Comparison of ENCODE assay signal across 8 cellular contexts in the genomic region with DNA sequence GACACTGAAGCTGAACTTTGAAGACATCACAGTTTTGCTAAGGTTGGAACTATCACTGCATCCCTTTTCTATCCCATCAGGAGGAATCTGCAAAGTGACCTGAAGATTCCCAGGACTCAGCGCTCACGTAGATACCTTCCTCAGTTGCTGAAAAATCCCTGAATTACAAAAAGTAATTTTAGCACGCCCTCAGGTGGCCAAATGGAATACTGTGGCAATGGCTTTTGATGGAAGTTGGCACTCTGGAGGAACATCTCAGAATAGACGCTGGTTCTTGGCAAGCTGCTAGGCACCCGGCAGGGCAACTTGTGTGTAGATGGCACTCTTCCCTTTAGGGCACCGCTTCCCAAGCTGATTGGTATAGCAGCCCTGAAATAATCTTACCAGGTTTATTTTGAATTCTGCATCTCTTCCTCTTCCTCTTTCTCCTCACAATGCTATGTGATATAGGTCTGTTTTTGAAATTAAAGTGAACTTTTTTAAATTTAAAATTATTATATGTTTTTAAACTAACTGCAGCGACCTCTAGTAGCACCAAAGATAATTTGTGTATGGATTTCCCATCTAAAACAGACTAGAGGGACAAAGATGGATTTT. TPM values are rescaled to one million over a fixed set of nuclear protein-coding genes. Genes with fewer than 3 reads are reported as not detected.
DNase-seq lines count a peak whose midpoint lies in the region; ATAC-seq and TF ChIP-seq lines count a peak whose summit lies in the region.

No MANE protein-coding gene starts in this region.

- H3K4me1 Mint-ChIP-seq in activated naive CD4-positive, alpha-beta T cell treated with anti-CD3 and anti-CD28 coated beads for 36 hours (ENCODE audit: low read depth): peaks cover 4% of the 10 kb centered on the region
- H3K4me1 Mint-ChIP-seq in osteocyte (ENCODE audit: unreplicated experiment): no peaks in the 10 kb centered on the region

- CTCF ChIA-PET in activated naive CD4-positive, alpha-beta T cell treated with anti-CD3 and anti-CD28 coated beads for 36 hours (lab: Charles Lee): interaction anchor here (1.1 to 2.8 kb wide), 3 partner anchors 76 to 171 kb away, joined by 3 to 18 read pairs (median 4); no protein-coding TSS in a partner anchor

- H3K27me3 ChIP-seq in MM.1S (replicated peaks; ENCODE audit: insufficient read depth, low read length): no peaks in the 10 kb centered on the region

- no peaks in the 10 kb centered on the region for H3K9me2 ChIP-seq in MM.1S (replicated peaks; ENCODE audit: insufficient read depth, low read length)

- H3K27me3 Mint-ChIP-seq in activated naive CD4-positive, alpha-beta T cell treated with anti-CD3 and anti-CD28 coated beads for 36 hours (ENCODE audit: low read depth): peaks cover 8% of the 10 kb centered on the region
- H3K27me3 Mint-ChIP-seq in osteocyte (ENCODE audit: unreplicated experiment): peaks cover 23% of the 10 kb centered on the region

- no peaks in the 10 kb centered on the region for H3F3A ChIP-seq in MM.1S (ENCODE audit: insufficient read depth, low read length)

- H3K9me3 Mint-ChIP-seq in activated naive CD4-positive, alpha-beta T cell treated with anti-CD3 and anti-CD28 coated beads for 36 hours: no peaks in the 10 kb centered on the region
- H3K9me3 Mint-ChIP-seq in osteocyte (ENCODE audit: unreplicated experiment): no peaks in the 10 kb centered on the region

- peak overlapping the region; percentile 42; the same call in 1 of the 2 replicates for H2AFZ ChIP-seq in MM.1S (ENCODE audit: low read length)

- DNase-seq in activated naive CD4-positive, alpha-beta T cell treated with anti-CD3 and anti-CD28 coated beads for 36 hours: peak; percentile 64
- DNase-seq in activated naive CD4-positive, alpha-beta T cell treated with Interleukin-2 at 50 U/mL for 16 hours: no peak
- DNase-seq in MM.1S (no peak), fibroblast of the aortic adventitia (ENCODE audit: low read depth) (peak; percentile 37), osteocyte (ENCODE audit: extremely low spot score, unreplicated experiment) (no peak)
- DNase-seq in activated CD4-positive, alpha-beta T cell treated with anti-CD3 and anti-CD28 coated beads, Interleukin-2, amount 50 U/mL, for 1 hour: peak; percentile 4

- ATAC-seq in HG02884 (IDR thresholded peaks at IDR 0.05; ENCODE audit: unreplicated experiment): no peak
- no peak for ATAC-seq in HG03045 (IDR thresholded peaks at IDR 0.05; ENCODE audit: unreplicated experiment)

- peak; percentile 46 for TF ChIP-seq CTCF in MM.1S (IDR thresholded peaks at IDR 0.05; ENCODE audit: low read length)
- TF ChIP-seq CTCF in fibroblast of the aortic adventitia (IDR thresholded peaks at IDR 0.05; ENCODE audit: insufficient read depth, low read length): peak; percentile 63
- peak; percentile 66 for TF ChIP-seq CTCF in osteocyte (IDR thresholded peaks at IDR 0.05)

- H3K27ac Mint-ChIP-seq in activated naive CD4-positive, alpha-beta T cell treated with anti-CD3 and anti-CD28 coated beads for 36 hours: no peak overlapping the region
- H3K27ac Mint-ChIP-seq in osteocyte (ENCODE audit: unreplicated experiment): no peak overlapping the region

- peak overlapping the region; percentile 25 for H3K4me3 Mint-ChIP-seq in activated naive CD4-positive, alpha-beta T cell treated with anti-CD3 and anti-CD28 coated beads for 36 hours
- H3K4me3 Mint-ChIP-seq in osteocyte (ENCODE audit: unreplicated experiment): no peak overlapping the region

- no peaks in the 10 kb centered on the region for H3K4me1 ChIP-seq in MM.1S (ENCODE audit: low read length)

- no peak overlapping the region for H3K9ac ChIP-seq in MM.1S (ENCODE audit: low read length)

- H3K79me2 ChIP-seq in MM.1S (ENCODE audit: low read length): no peaks in the 10 kb centered on the region

- no peaks in the 10 kb centered on the region for H3K36me3 ChIP-seq in MM.1S (replicated peaks; ENCODE audit: insufficient read depth, low read length)

- no peak overlapping the region for H3K4me2 ChIP-seq in MM.1S (ENCODE audit: low read depth, low read length)

- H3K9me3 ChIP-seq in MM.1S (replicated peaks; ENCODE audit: insufficient read depth, low read length): no peaks in the 10 kb centered on the region

- H3K4me3 ChIP-seq in MM.1S (ENCODE audit: low read length) (no peak overlapping the region), fibroblast of the aortic adventitia (ENCODE audit: low read depth, low read length) (peak overlapping the region; percentile 39)

- no peaks in the 10 kb centered on the region for H3K36me3 Mint-ChIP-seq in activated naive CD4-positive, alpha-beta T cell treated with anti-CD3 and anti-CD28 coated beads for 36 hours (ENCODE audit: low read depth)
- no peaks in the 10 kb centered on the region for H3K36me3 Mint-ChIP-seq in osteocyte (ENCODE audit: unreplicated experiment)

- no peaks in the 10 kb centered on the region for H4K20me1 ChIP-seq in MM.1S (ENCODE audit: insufficient read depth, low read length)

- intact Hi-C loops in activated naive CD4-positive, alpha-beta T cell treated with anti-CD3 and anti-CD28 coated beads for 36 hours (cut with micrococcal nuclease): loop anchor here (1.0 to 2.0 kb wide), 4 partner anchors 76 to 584 kb away; no protein-coding TSS in a partner anchor

- no peak overlapping the region for H3K27ac ChIP-seq in MM.1S (ENCODE audit: low read length)

RNA-seq across cellular contexts. Expression of a gene that starts 16.3 kb away (rescaled TPM):
- total RNA-seq in activated naive CD4-positive, alpha-beta T cell treated with anti-CD3 and anti-CD28 coated beads for 36 hours: not detected
- total RNA-seq in fibroblast of the aortic adventitia (ENCODE audit: low replicate concordance) (not detected in 2 replicates), osteocyte (not detected in 2 replicates)

Comparison
In these comparisons a context has a peak if more than half of its experiments do, and no peak if none do; other contexts are left out.
1. DNase-seq: peak in activated naive CD4-positive, alpha-beta T cell treated with anti-CD3 and anti-CD28 coated beads for 36 hours (single experiment), activated CD4-positive, alpha-beta T cell treated with anti-CD3 and anti-CD28 coated beads, Interleukin-2, amount 50 U/mL, for 1 hour (single experiment) and fibroblast of the aortic adventitia (single experiment); none in activated naive CD4-positive, alpha-beta T cell treated with Interleukin-2 at 50 U/mL for 16 hours (single experiment), MM.1S (single experiment) and osteocyte (single experiment).
2. Peak in every context shown above with its lines, with median percentiles within 50 percentile points of each other: CTCF ChIP-seq.